Comparison of ENCODE assay signal across 17 cellular contexts in the genomic region with DNA sequence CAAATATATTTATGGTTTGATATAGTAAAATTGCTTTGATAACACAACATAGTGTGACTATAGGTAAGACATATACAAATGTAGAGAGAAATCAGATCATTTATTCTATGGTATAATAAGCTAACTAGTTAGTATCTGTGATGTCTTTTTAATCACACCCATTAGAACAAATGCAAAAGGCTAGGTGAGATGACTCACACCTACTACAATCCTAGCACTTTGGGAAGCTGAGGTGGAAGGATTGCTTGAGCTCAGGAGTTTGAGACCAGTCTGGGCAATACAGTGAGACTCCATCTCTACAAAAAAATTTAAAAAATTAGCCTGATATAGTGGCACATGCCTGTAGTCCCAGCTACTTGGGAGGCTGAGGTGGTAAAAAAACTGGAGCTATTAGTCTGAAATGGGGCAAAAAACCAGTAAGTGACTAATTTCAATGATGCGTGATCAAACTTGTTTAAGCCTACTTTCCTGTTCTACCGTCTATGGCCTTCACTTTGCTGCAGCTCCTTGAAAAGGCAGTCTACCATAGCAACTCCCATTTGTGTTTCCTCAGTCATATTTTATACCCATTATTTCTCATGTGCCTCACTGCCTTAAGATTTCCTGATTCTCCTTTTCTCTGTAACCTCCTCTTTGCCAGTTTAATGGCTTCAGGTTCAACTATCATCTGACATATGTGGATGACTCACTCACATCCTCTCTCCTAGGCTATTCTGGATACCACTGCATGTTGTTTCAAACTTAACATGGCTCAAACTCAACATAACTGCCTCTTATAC. TPM values are rescaled to one million over a fixed set of nuclear protein-coding genes. Genes with fewer than 3 reads are reported as not detected.
DNase-seq lines count a peak whose midpoint lies in the region; ATAC-seq and TF ChIP-seq lines count a peak whose summit lies in the region.
"Had no signal": no experiment of that assay in that cellular context is flagged by ENCODE, and none has a peak within 500 bp of the region (broad histone marks: within the 10 kb centered on the region; RNA-seq: fewer than 3 reads in every experiment).

No MANE protein-coding gene starts in this region.

- no peaks in the 10 kb centered on the region for H3K27me3 ChIP-seq in SK-N-SH (ENCODE audit: insufficient read depth)
- H3K27me3 ChIP-seq: ascending aorta, esophagus muscularis mucosa had no signal

- H3K4me1 ChIP-seq in SK-N-SH (ENCODE audit: control insufficient read depth in 1 of 2, insufficient read depth in 2 of 2, low read depth in 1 of 2, low read length in 1 of 2), result no peaks in the 10 kb centered on the region
- H3K4me1 ChIP-seq: ascending aorta, esophagus muscularis mucosa had no signal

- H3K9me3 ChIP-seq in SK-N-SH, result no peaks in the 10 kb centered on the region
- H3K9me3 ChIP-seq: ascending aorta, esophagus muscularis mucosa had no signal

- H3K36me3 ChIP-seq in SK-N-SH (replicated peaks in 1 of 2; ENCODE audit: control insufficient read depth in 1 of 2, insufficient read depth in 2 of 2, low read length in 1 of 2), result peaks cover 74 to 91% of the 10 kb centered on the region in 2 experiments

- no peaks in the 10 kb centered on the region for H3K9me2 ChIP-seq in SK-N-SH

- no peak overlapping the region for H3K9ac ChIP-seq in SK-N-SH

- H3K4me2 ChIP-seq in SK-N-SH, result no peak overlapping the region

- CTCF ChIA-PET in SK-N-SH (lab: Yijun Ruan, JAX), result interaction anchor here (0.8 to 1.5 kb wide), 3 partner anchors 12 to 128 kb away, joined by 3 to 9 read pairs (median 5); a partner anchor contains a TSS

- no peak for ATAC-seq in GM19397 (IDR thresholded peaks at IDR 0.05; ENCODE audit: unreplicated experiment)
- ATAC-seq: left cardiac atrium, right cardiac atrium had no signal

- H3K27ac ChIP-seq in SK-N-SH (ENCODE audit: low read depth in 2 of 2, low read length in 1 of 2), result 0 out of 4 replicates have a peak overlapping the region, but pooled peaks of 1 of the 2 experiments have one; percentile 1
- H3K27ac ChIP-seq: ascending aorta, esophagus muscularis mucosa had no signal

- H4K20me1 ChIP-seq in SK-N-SH (ENCODE audit: insufficient read depth), result no peaks in the 10 kb centered on the region

- no peak for TF ChIP-seq RAD21 in SK-N-SH (IDR thresholded peaks at IDR 0.05; ENCODE audit: low read length)

- H3K4me3 ChIP-seq in SK-N-SH (ENCODE audit: low read depth in 2 of 2, low read length in 1 of 2), result no peak overlapping the region
- H3K4me3 ChIP-seq in fibroblast of pulmonary artery (replicated peaks; ENCODE audit: low read depth, low read length), result no peak overlapping the region
- H3K4me3 ChIP-seq: ascending aorta, esophagus muscularis mucosa had no signal

- peak; percentile 3 for DNase-seq in AG08396 (ENCODE audit: low spot score)
- DNase-seq in ELR (ENCODE audit: low read depth), result peak; percentile 59
- no peak for DNase-seq in SK-N-SH
- peak; percentile 30 for DNase-seq in fibroblast of pulmonary artery (ENCODE audit: low read depth)
- no peak for DNase-seq in activated CD4-positive, CD25-positive, alpha-beta regulatory T cell (lab: John Stamatoyannopoulos, UW)
- DNase-seq in COLO829 (ENCODE audit: low spot score), result no peak
- no peak for DNase-seq in activated gamma-delta T cell treated with Interleukin-2 at 50 U/mL for 16 hours
- DNase-seq: H7, hippocampal formation, left cardiac atrium, NCI-H2107, NCI-H69, right cardiac atrium, SW 1271 had no signal

- WGBS in SK-N-SH (ENCODE audit: low lambda C conversion rate), result 91% methylated on average over 2 of the region's 2 CpGs

- TF ChIP-seq CTCF in SK-N-SH (IDR thresholded peaks at IDR 0.05) (no peak), fibroblast of pulmonary artery (IDR thresholded peaks at IDR 0.05; ENCODE audit: low read length, missing control alignments) (no peak)

- H3K79me2 ChIP-seq in SK-N-SH (ENCODE audit: insufficient read depth), result no peaks in the 10 kb centered on the region

- POLR2A ChIA-PET in SK-N-SH (lab: Yijun Ruan, JAX), result no interaction called here

- H2AFZ ChIP-seq in SK-N-SH (ENCODE audit: low read depth), result no peak overlapping the region

- peaks cover 16% of the 10 kb centered on the region for H3F3A ChIP-seq in SK-N-SH (replicated peaks; ENCODE audit: insufficient read depth)

- no peak for TF ChIP-seq EP300 in SK-N-SH (IDR thresholded peaks at IDR 0.05; ENCODE audit: borderline replicate concordance in 1 of 2, low read depth in 1 of 2, low read length in 1 of 2)

TF ChIP-seq in SK-N-SH, 30 proteins besides CTCF, POLR2A, EP300 and RAD21:
- TF ChIP-seq JUND (IDR thresholded peaks at IDR 0.05) (peak; percentile 39), ELF1 (IDR thresholded peaks at IDR 0.05) (no peak), RXRA (IDR thresholded peaks at IDR 0.05; ENCODE audit: borderline replicate concordance, low read depth) (no peak), FOSL2 (IDR thresholded peaks at IDR 0.05; ENCODE audit: borderline replicate concordance, low read depth) (peak; percentile 42; the same call in 1 of the 2 replicates)
- TF ChIP-seq, protein P1, sequence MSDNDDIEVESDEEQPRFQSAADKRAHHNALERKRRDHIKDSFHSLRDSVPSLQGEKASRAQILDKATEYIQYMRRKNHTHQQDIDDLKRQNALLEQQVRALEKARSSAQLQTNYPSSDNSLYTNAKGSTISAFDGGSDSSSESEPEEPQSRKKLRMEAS (IDR thresholded peaks at IDR 0.05; ENCODE audit: low read depth), result no peak
- TF ChIP-seq, protein P2, sequence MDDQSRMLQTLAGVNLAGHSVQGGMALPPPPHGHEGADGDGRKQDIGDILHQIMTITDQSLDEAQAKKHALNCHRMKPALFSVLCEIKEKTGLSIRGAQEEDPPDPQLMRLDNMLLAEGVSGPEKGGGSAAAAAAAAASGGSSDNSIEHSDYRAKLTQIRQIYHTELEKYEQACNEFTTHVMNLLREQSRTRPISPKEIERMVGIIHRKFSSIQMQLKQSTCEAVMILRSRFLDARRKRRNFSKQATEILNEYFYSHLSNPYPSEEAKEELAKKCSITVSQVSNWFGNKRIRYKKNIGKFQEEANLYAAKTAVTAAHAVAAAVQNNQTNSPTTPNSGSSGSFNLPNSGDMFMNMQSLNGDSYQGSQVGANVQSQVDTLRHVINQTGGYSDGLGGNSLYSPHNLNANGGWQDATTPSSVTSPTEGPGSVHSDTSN (IDR thresholded peaks at IDR 0.05), result no peak
TF ChIP-seq in SK-N-SH: peak in this region for 2.

RNA-seq across cellular contexts. Expression of a gene that starts 12.5 kb away (rescaled TPM):
- 24.2 and 30.4 TPM in 2 replicates for polyA plus RNA-seq in SK-N-SH (2012; rRNA removed)
- 35.4 and 46.3 TPM in 2 replicates for polyA plus RNA-seq in SK-N-SH (2012; cell fraction: cytosol; rRNA removed)
- polyA plus RNA-seq in SK-N-SH (2012; cell fraction: nucleus; rRNA removed), result 10.6 and 17.8 TPM in 2 replicates

RNA-seq across cellular contexts. Expression of a gene that starts 13.9 kb away (rescaled TPM):
- polyA plus RNA-seq in SK-N-SH (2012; rRNA removed), result 29.0 TPM in 2 replicates
- 26.0 and 35.4 TPM in 2 replicates for polyA plus RNA-seq in SK-N-SH (2012; cell fraction: cytosol; rRNA removed)
- 30.5 and 49.8 TPM in 2 replicates for polyA plus RNA-seq in SK-N-SH (2012; cell fraction: nucleus; rRNA removed)

Comparison
In these comparisons a context has a peak if more than half of its experiments do, and no peak if none do; other contexts are left out.
1. DNase-seq: peak in AG08396 (single experiment), ELR (single experiment) and fibroblast of pulmonary artery (single experiment); none in SK-N-SH (single experiment), activated CD4-positive, CD25-positive, alpha-beta regulatory T cell (0 of 4), COLO829 (single experiment) and activated gamma-delta T cell treated with Interleukin-2 at 50 U/mL for 16 hours (single experiment).